ENCODE assay signal across 1 cellular context in the genomic region with DNA sequence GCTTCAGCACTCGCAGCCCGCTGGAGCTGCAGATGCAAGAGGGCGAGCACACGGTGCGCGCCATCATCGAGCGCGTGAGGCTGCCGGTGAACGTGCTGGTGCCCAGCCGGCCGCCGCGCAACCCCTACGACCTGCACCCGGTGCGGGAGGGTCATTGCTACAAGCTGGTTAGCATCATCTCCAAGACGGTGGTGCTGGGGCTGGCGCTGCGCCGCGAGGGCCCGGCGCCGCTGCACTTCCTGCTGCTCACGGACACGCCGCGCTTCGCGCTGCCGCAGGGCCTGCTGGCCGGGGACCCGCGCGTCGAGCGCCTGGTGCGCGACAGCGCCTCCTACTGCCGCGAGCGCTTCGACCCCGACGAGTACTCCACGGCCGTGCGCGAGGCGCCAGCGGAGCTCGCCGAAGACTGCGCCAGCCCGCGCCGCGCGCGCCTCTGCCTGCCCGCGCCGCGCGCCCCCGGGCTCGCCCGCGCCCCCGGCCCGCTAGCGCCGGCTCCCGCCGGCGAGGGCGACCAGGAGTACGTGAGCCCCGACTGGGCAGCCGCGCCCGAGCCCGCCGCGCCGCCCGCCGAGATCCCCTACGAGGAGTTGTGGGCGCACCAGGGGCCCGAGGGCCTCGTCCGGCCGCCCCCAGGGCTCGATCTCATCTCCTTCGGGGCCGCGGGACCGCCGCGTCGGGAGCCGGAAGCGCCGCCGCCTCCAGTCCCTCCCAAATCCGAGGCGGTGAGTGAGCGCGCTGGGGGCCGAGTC.
TF ChIP-seq lines count a peak whose summit lies in the region.

No MANE protein-coding gene starts in this region.

TF ChIP-seq in K562, 482 proteins besides CTCF, POLR2A, EP300 and RAD21 (continued from another document and continues in another):
- TF ChIP-seq ZBTB26 (CRISPR knock-in tag; IDR thresholded peaks at IDR 0.05) = no peak
- TF ChIP-seq KLF13 (tag; IDR thresholded peaks at IDR 0.05; ENCODE audit: borderline replicate concordance, low read depth) = 0 out of 2 replicates have a peak, but pooled peaks have one; percentile 30
- TF ChIP-seq MTF1 (CRISPR knock-in tag; IDR thresholded peaks at IDR 0.05; ENCODE audit: borderline replicate concordance) = no peak
- TF ChIP-seq ZBTB49 (CRISPR knock-in tag; IDR thresholded peaks at IDR 0.05; ENCODE audit: borderline replicate concordance) = no peak
- TF ChIP-seq KDM2B (CRISPR knock-in tag; IDR thresholded peaks at IDR 0.05) = peak; percentile 14; the same call in 1 of the 2 replicates
- no peak for TF ChIP-seq CBX2 (IDR thresholded peaks at IDR 0.05; ENCODE audit: insufficient read depth, low read length, poor library complexity, severe bottlenecking)
- no peak for TF ChIP-seq ELK3 (CRISPR knock-in tag; IDR thresholded peaks at IDR 0.05)
- TF ChIP-seq MTA3 (IDR thresholded peaks at IDR 0.05; ENCODE audit: borderline replicate concordance) = peak; percentile 77
- TF ChIP-seq ZNF124 (CRISPR knock-in tag; IDR thresholded peaks at IDR 0.05) = peak; percentile 77; the same call in 1 of the 2 replicates
- TF ChIP-seq NFIC (IDR thresholded peaks at IDR 0.05) = peak; percentile 28; the same call in 1 of the 2 replicates
- TF ChIP-seq GTF3C2 (IDR thresholded peaks at IDR 0.05; ENCODE audit: borderline replicate concordance, extremely low read depth, insufficient read length) = peak; percentile 32
- no peak for TF ChIP-seq NR2F6 (CRISPR knock-in tag; IDR thresholded peaks at IDR 0.05)
- peak; percentile 45 to 86; a peak in 3 of 4 replicates for TF ChIP-seq UBTF (IDR thresholded peaks at IDR 0.05; ENCODE audit: borderline replicate concordance in 1 of 2, low read depth in 2 of 2, low read length in 2 of 2)
- no peak for TF ChIP-seq EGR1 (conservative IDR thresholded peaks at IDR 0.05)
- 0 out of 4 replicates have a peak, but pooled peaks of 1 of the 2 experiments have one; percentile 33 for TF ChIP-seq MNT (conservative IDR thresholded peaks at IDR 0.05)
- TF ChIP-seq ZNF695 (CRISPR knock-in tag; IDR thresholded peaks at IDR 0.05) = no peak
- TF ChIP-seq IRF2 (CRISPR knock-in tag; IDR thresholded peaks at IDR 0.05) = 0 out of 2 replicates have a peak, but pooled peaks have one; percentile 73
- no peak for TF ChIP-seq XRCC5 (IDR thresholded peaks at IDR 0.05; ENCODE audit: low read depth, low read length)
- no peak for TF ChIP-seq ZKSCAN1 (IDR thresholded peaks at IDR 0.05; ENCODE audit: low read depth, low read length)
- TF ChIP-seq HDAC8 (tag; IDR thresholded peaks at IDR 0.05) = peak; percentile 84
- no peak for TF ChIP-seq FOXJ3 (CRISPR knock-in tag; IDR thresholded peaks at IDR 0.05)
- TF ChIP-seq CSDE1 (IDR thresholded peaks at IDR 0.05) = no peak
- no peak for TF ChIP-seq SMAD3 (CRISPR knock-in tag; conservative IDR thresholded peaks at IDR 0.05)
- no peak for TF ChIP-seq PRMT5 (CRISPR knock-in tag; IDR thresholded peaks at IDR 0.05)
- TF ChIP-seq, protein P1, sequence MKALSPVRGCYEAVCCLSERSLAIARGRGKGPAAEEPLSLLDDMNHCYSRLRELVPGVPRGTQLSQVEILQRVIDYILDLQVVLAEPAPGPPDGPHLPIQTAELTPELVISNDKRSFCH (CRISPR knock-in tag; IDR thresholded peaks at IDR 0.05) = no peak
- TF ChIP-seq, protein P1 (tag; IDR thresholded peaks at IDR 0.05) = peak; percentile 96
- TF ChIP-seq HDGF (IDR thresholded peaks at IDR 0.05) = no peak
- peak; percentile 91 for TF ChIP-seq MYC (IDR thresholded peaks at IDR 0.05; ENCODE audit: low read depth, low read length)
- no peak for TF ChIP-seq MYC (CRISPR knock-in tag; IDR thresholded peaks at IDR 0.05; ENCODE audit: borderline replicate concordance, low read depth)
- no peak for TF ChIP-seq BACH1 (tag; IDR thresholded peaks at IDR 0.05)
- no peak for TF ChIP-seq STAT5A (IDR thresholded peaks at IDR 0.05; ENCODE audit: borderline replicate concordance, low read length)
- peak; percentile 56; the same call in 1 of the 2 replicates for TF ChIP-seq RREB1 (CRISPR knock-in tag; IDR thresholded peaks at IDR 0.05)
- TF ChIP-seq ARHGAP35 (IDR thresholded peaks at IDR 0.05; ENCODE audit: partially characterized antibody) = no peak
- no peak for TF ChIP-seq TAF9B (IDR thresholded peaks at IDR 0.05; ENCODE audit: partially characterized antibody)
- TF ChIP-seq CHD4 (IDR thresholded peaks at IDR 0.05; ENCODE audit: insufficient read depth, insufficient replicate concordance, low read depth, low read length, poor library complexity, severe bottlenecking) = no peak
